Comparison of ENCODE assay signal across 9 cellular contexts in the genomic region with DNA sequence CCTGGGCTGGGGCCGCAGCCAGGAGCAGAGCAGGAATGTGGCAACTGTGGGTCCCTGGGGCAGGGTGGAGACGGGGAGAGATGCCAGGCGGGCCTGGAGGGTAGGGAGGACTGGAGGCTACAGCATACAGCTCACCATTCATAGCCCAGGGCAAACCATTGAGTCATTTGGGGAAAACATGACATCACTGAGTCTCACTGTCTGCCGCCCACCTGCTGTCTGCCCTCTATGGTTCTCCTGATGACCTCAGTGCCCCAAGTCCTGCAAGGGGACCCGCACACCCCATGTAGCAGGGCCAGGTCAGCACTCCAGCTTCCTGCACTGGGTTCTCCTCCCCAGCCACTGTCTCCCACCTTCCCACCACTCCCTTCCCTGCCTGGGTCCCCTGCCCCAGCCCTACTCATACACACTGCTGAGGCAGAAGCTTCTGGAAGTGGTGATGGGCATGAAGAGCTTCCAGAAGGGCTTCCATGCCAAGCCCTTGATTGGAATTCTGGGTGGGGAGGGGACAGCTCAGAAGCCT. TPM values are rescaled to one million over a fixed set of nuclear protein-coding genes. Genes with fewer than 3 reads are reported as not detected.
DNase-seq lines count a peak whose midpoint lies in the region; ATAC-seq and TF ChIP-seq lines count a peak whose summit lies in the region.
"Had no signal": no experiment of that assay in that cellular context is flagged by ENCODE, and none has a peak within 500 bp of the region (broad histone marks: within the 10 kb centered on the region; RNA-seq: fewer than 3 reads in every experiment).

No MANE protein-coding gene starts in this region.

- no peaks in the 10 kb centered on the region for H3K9me2 ChIP-seq in MM.1S (replicated peaks; ENCODE audit: insufficient read depth, low read length)

- CTCF ChIA-PET in activated CD4-positive, alpha-beta memory T cell treated with anti-CD3 and anti-CD28 coated beads for 36 hours (lab: Charles Lee): interaction anchor here (1.2 to 2.8 kb wide), 5 partner anchors 10 to 78 kb away, joined by 6 to 15 read pairs (median 8); no protein-coding TSS in a partner anchor
- CTCF ChIA-PET in activated CD4-positive, alpha-beta memory T cell treated with anti-CD3 and anti-CD28 coated beads, Interleukin-2, amount 10 ng/mL, durations not matched to agents 7 days and 5 days (lab: Charles Lee): no interaction called here
- CTCF ChIA-PET in A673 (lab: Charles Lee): no interaction called here

- intact Hi-C loops in activated CD4-positive, alpha-beta memory T cell treated with anti-CD3 and anti-CD28 coated beads for 36 hours (cut with micrococcal nuclease): loop anchor here (1.0 kb wide), 2 partner anchors 8 to 11 kb away; no protein-coding TSS in a partner anchor
- intact Hi-C loops in A673 (cut with micrococcal nuclease; ENCODE audit: unreplicated experiment): no loop called here

- H4K20me1 ChIP-seq in MM.1S (ENCODE audit: insufficient read depth, low read length): no peaks in the 10 kb centered on the region

- H3K4me2 ChIP-seq in MM.1S (ENCODE audit: low read depth, low read length): no peak overlapping the region

- H3K9me3 Mint-ChIP-seq in activated CD4-positive, alpha-beta memory T cell treated with anti-CD3 and anti-CD28 coated beads for 36 hours: no peaks in the 10 kb centered on the region
- no peaks in the 10 kb centered on the region for H3K9me3 Mint-ChIP-seq in activated CD4-positive, alpha-beta memory T cell treated with anti-CD3 and anti-CD28 coated beads, Interleukin-2, amount 10 ng/mL, durations not matched to agents 7 days and 5 days

- no peak overlapping the region for H3K9ac ChIP-seq in MM.1S (ENCODE audit: low read length)

- peaks cover 23% of the 10 kb centered on the region for H3K4me1 Mint-ChIP-seq in activated CD4-positive, alpha-beta memory T cell treated with anti-CD3 and anti-CD28 coated beads for 36 hours (ENCODE audit: low read depth)
- H3K4me1 Mint-ChIP-seq in activated CD4-positive, alpha-beta memory T cell treated with anti-CD3 and anti-CD28 coated beads, Interleukin-2, amount 10 ng/mL, durations not matched to agents 7 days and 5 days: peaks cover 11% of the 10 kb centered on the region
- H3K4me1 Mint-ChIP-seq: B cell had no signal

- H3K36me3 ChIP-seq in MM.1S (replicated peaks; ENCODE audit: insufficient read depth, low read length) (no peaks in the 10 kb centered on the region), A673 (ENCODE audit: insufficient read depth, low read length, poor library complexity, severe bottlenecking) (no peaks in the 10 kb centered on the region)

- H3K4me3 ChIP-seq in MM.1S (ENCODE audit: low read length) (no peak overlapping the region), A673 (ENCODE audit: low read depth, low read length, poor library complexity, severe bottlenecking) (no peak overlapping the region)

- TF ChIP-seq CTCF in MM.1S (IDR thresholded peaks at IDR 0.05; ENCODE audit: low read length) (no peak), A673 (conservative IDR thresholded peaks at IDR 0.05; ENCODE audit: low read depth, low read length) (no peak)

- H2AFZ ChIP-seq in MM.1S (ENCODE audit: low read length): no peak overlapping the region

- H3K27ac ChIP-seq in MM.1S (ENCODE audit: low read length) (no peak overlapping the region), A673 (ENCODE audit: low read depth, low read length, poor library complexity, severe bottlenecking) (no peak overlapping the region)

- no peak for ATAC-seq in GM21528 (IDR thresholded peaks at IDR 0.05; ENCODE audit: low FRiP score, unreplicated experiment)

- DNase-seq in activated CD4-positive, alpha-beta memory T cell treated with anti-CD3 and anti-CD28 coated beads for 36 hours: peak; percentile 81
- DNase-seq in activated CD4-positive, alpha-beta memory T cell treated with anti-CD3 and anti-CD28 coated beads, Interleukin-2, amount 10 ng/mL, durations not matched to agents 7 days and 5 days: no peak
- DNase-seq in SW480 (ENCODE audit: low spot score) (peak; percentile 59), fibroblast of peridontal ligament (ENCODE audit: extremely low read depth) (peak; percentile 70), MM.1S (no peak), A673 (ENCODE audit: low spot score) (no peak)
- DNase-seq in stimulated activated CD4-positive, alpha-beta T cell treated with anti-CD3 and anti-CD28 coated beads, Interleukin-4, amount 100 ng/mL, for 48 hours (ENCODE audit: low read depth in 2 of 2): peak; percentile 48 to 56

- H3K79me2 ChIP-seq in MM.1S (ENCODE audit: low read length): no peaks in the 10 kb centered on the region

- no peaks in the 10 kb centered on the region for H3K27me3 ChIP-seq in MM.1S (replicated peaks; ENCODE audit: insufficient read depth, low read length)
- no peaks in the 10 kb centered on the region for H3K27me3 ChIP-seq in A673 (replicated peaks; ENCODE audit: insufficient read depth, low read depth, low read length, poor library complexity)

- H3K27me3 Mint-ChIP-seq in activated CD4-positive, alpha-beta memory T cell treated with anti-CD3 and anti-CD28 coated beads for 36 hours: no peaks in the 10 kb centered on the region
- peaks cover 2% of the 10 kb centered on the region for H3K27me3 Mint-ChIP-seq in activated CD4-positive, alpha-beta memory T cell treated with anti-CD3 and anti-CD28 coated beads, Interleukin-2, amount 10 ng/mL, durations not matched to agents 7 days and 5 days

- no peak overlapping the region for H3K4me3 Mint-ChIP-seq in activated CD4-positive, alpha-beta memory T cell treated with anti-CD3 and anti-CD28 coated beads for 36 hours
- H3K4me3 Mint-ChIP-seq in activated CD4-positive, alpha-beta memory T cell treated with anti-CD3 and anti-CD28 coated beads, Interleukin-2, amount 10 ng/mL, durations not matched to agents 7 days and 5 days: no peak overlapping the region
- H3K4me3 Mint-ChIP-seq: B cell had no signal

- H3K36me3 Mint-ChIP-seq in activated CD4-positive, alpha-beta memory T cell treated with anti-CD3 and anti-CD28 coated beads for 36 hours: no peaks in the 10 kb centered on the region
- H3K36me3 Mint-ChIP-seq in activated CD4-positive, alpha-beta memory T cell treated with anti-CD3 and anti-CD28 coated beads, Interleukin-2, amount 10 ng/mL, durations not matched to agents 7 days and 5 days (ENCODE audit: low read depth): no peaks in the 10 kb centered on the region

- H3K9me3 ChIP-seq in MM.1S (replicated peaks; ENCODE audit: insufficient read depth, low read length): no peaks in the 10 kb centered on the region
- H3K9me3 ChIP-seq in A673 (ENCODE audit: low read depth, low read length, poor library complexity, severe bottlenecking): no peaks in the 10 kb centered on the region

- no TSS peak for BruUV-seq in A673 (replicated peaks; lab: Mats Ljungman, UMichigan)

- H3F3A ChIP-seq in MM.1S (ENCODE audit: insufficient read depth, low read length): 0 out of 2 replicates have a peak, but pooled peaks cover 5% of the 10 kb centered on the region

- POLR2A ChIA-PET in activated CD4-positive, alpha-beta memory T cell treated with anti-CD3 and anti-CD28 coated beads for 36 hours (lab: Charles Lee): interaction anchor here (1.0 to 1.4 kb wide), 2 partner anchors 78 to 114 kb away, joined by 3 to 4 read pairs; no protein-coding TSS in a partner anchor
- POLR2A ChIA-PET in activated CD4-positive, alpha-beta memory T cell treated with anti-CD3 and anti-CD28 coated beads, Interleukin-2, amount 10 ng/mL, durations not matched to agents 7 days and 5 days (lab: Charles Lee): no interaction called here
- POLR2A ChIA-PET in A673 (lab: Charles Lee; ENCODE audit: low non-redundant PET): no interaction called here

- H3K4me1 ChIP-seq in MM.1S (ENCODE audit: low read length) (peaks cover 11% of the 10 kb centered on the region), A673 (ENCODE audit: insufficient read depth, low read length, poor library complexity, severe bottlenecking) (peaks cover 1% of the 10 kb centered on the region)

- peak overlapping the region; percentile 38 for H3K27ac Mint-ChIP-seq in activated CD4-positive, alpha-beta memory T cell treated with anti-CD3 and anti-CD28 coated beads for 36 hours
- no peak overlapping the region for H3K27ac Mint-ChIP-seq in activated CD4-positive, alpha-beta memory T cell treated with anti-CD3 and anti-CD28 coated beads, Interleukin-2, amount 10 ng/mL, durations not matched to agents 7 days and 5 days
- H3K27ac Mint-ChIP-seq: B cell had no signal

RNA-seq across cellular contexts. Expression of a gene that starts 10.4 kb away (rescaled TPM):
- total RNA-seq in activated CD4-positive, alpha-beta memory T cell treated with anti-CD3 and anti-CD28 coated beads for 36 hours: under 1 TPM; 0.19 to 0.31 TPM
- total RNA-seq in activated CD4-positive, alpha-beta memory T cell treated with anti-CD3 and anti-CD28 coated beads, Interleukin-2, amount 10 ng/mL, durations not matched to agents 7 days and 5 days: under 1 TPM; 0.03 to 0.05 TPM
- total RNA-seq in A673 (2021): 8.7 and 10.0 TPM in 2 replicates
- total RNA-seq: B cell had no signal

Comparison
In these comparisons a context has a peak if more than half of its experiments do, and no peak if none do; other contexts are left out.
1. DNase-seq: peak in activated CD4-positive, alpha-beta memory T cell treated with anti-CD3 and anti-CD28 coated beads for 36 hours (single experiment), SW480 (single experiment), fibroblast of peridontal ligament (single experiment) and stimulated activated CD4-positive, alpha-beta T cell treated with anti-CD3 and anti-CD28 coated beads, Interleukin-4, amount 100 ng/mL, for 48 hours (2 of 2); none in activated CD4-positive, alpha-beta memory T cell treated with anti-CD3 and anti-CD28 coated beads, Interleukin-2, amount 10 ng/mL, durations not matched to agents 7 days and 5 days (single experiment), MM.1S (single experiment) and A673 (single experiment).